ENCODE assay signal across 11 cellular contexts in the genomic region with DNA sequence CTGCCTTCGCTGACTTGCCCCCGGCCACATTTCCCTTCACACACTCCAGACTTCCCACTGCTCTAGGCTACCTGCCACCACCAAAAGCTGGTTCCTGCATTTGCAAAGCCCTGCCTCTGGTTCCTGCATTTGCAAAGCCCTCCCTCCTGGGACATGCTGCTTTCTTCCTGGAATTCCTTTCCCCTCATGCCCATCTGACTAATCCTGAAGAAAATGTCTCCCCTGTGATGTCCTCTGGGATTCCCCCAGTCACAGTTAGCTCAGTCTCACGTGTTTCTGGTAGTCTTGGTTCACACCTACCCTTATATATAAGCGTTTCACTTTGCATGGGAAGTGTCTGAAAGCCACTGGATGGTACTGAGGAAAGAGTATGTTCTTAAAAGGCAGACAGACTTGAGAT.
A peak's percentile ranks its signal among the peaks of the same experiment; 100 is the strongest.
DNase-seq lines count a peak whose midpoint lies in the region; ATAC-seq, FAIRE-seq and TF ChIP-seq lines count a peak whose summit lies in the region.
"Had no signal": no experiment of that assay in that cellular context is flagged by ENCODE, and none has a peak within 500 bp of the region (broad histone marks: within the 10 kb centered on the region; RNA-seq: fewer than 3 reads in every experiment).

No MANE protein-coding gene starts in this region.

- CTCF ChIA-PET in PC-9 (lab: Charles Lee) = interaction anchor here (0.6 kb wide), 2 partner anchors 18 to 397 kb away, joined by 3 to 10 read pairs; no protein-coding TSS in a partner anchor

- H3K4me3 ChIP-seq in keratinocyte (ENCODE audit: control insufficient read depth in 2 of 3, extremely low read depth in 1 of 3, insufficient read depth in 2 of 3, low read depth in 1 of 3, low read length in 3 of 3) (no peak overlapping the region), PC-9 (no peak overlapping the region), uterus (no peak overlapping the region)

- no peaks in the 10 kb centered on the region for H3K9me3 ChIP-seq in keratinocyte (ENCODE audit: control insufficient read depth, low read depth, low read length)
- H3K9me3 ChIP-seq in PC-9 (ENCODE audit: insufficient read depth, low read depth) = no peaks in the 10 kb centered on the region
- no peaks in the 10 kb centered on the region for H3K9me3 ChIP-seq in uterus

- H3K27ac ChIP-seq in caudate nucleus (ENCODE audit: low read depth, low read length) (peak overlapping the region; percentile 36), keratinocyte (ENCODE audit: control insufficient read depth, insufficient read depth, low read length) (no peak overlapping the region), PC-9 (no peak overlapping the region), uterus (no peak overlapping the region)

- no TSS peak for BruUV-seq in PC-9 (replicated peaks; lab: Mats Ljungman, UMichigan)

- POLR2A ChIA-PET in PC-9 (lab: Charles Lee; ENCODE audit: unreplicated experiment) = no interaction called here

- no peak for TF ChIP-seq POLR2A in uterus (IDR thresholded peaks at IDR 0.05)

- no peaks in the 10 kb centered on the region for H3K79me2 ChIP-seq in keratinocyte (ENCODE audit: control insufficient read depth, insufficient read depth, low read length)
- H3K79me2 ChIP-seq in PC-9 (ENCODE audit: low read depth) = no peaks in the 10 kb centered on the region

- no peaks in the 10 kb centered on the region for H4K20me1 ChIP-seq in keratinocyte (ENCODE audit: control insufficient read depth, extremely low read depth, insufficient read depth, low read length)
- no peaks in the 10 kb centered on the region for H4K20me1 ChIP-seq in PC-9 (ENCODE audit: insufficient read depth)

- peaks cover 8% of the 10 kb centered on the region for H3K4me1 ChIP-seq in keratinocyte (ENCODE audit: control insufficient read depth, extremely low read depth, insufficient read depth, low read length)
- H3K4me1 ChIP-seq in PC-9 (replicated peaks; ENCODE audit: insufficient read depth) = peaks cover 3% of the 10 kb centered on the region; the same call in 1 of the 2 replicates
- H3K4me1 ChIP-seq in uterus = no peaks in the 10 kb centered on the region

- peak; percentile 36 for ATAC-seq in HG02610 (IDR thresholded peaks at IDR 0.05; ENCODE audit: unreplicated experiment)
- ATAC-seq in GM19467 (IDR thresholded peaks at IDR 0.05; ENCODE audit: unreplicated experiment) = no peak

- H3F3A ChIP-seq in PC-9 (ENCODE audit: insufficient read depth, low read depth) = no peaks in the 10 kb centered on the region; the same call in 1 of the 2 replicates

- no peak for FAIRE-seq in keratinocyte (lab: Jason Lieb, UNC)
- FAIRE-seq: kidney had no signal

- H3K9ac ChIP-seq in keratinocyte (ENCODE audit: control insufficient read depth, extremely low read depth, insufficient read depth, low read length) = no peak overlapping the region

- peak overlapping the region; percentile 38 for H2AFZ ChIP-seq in keratinocyte (ENCODE audit: control insufficient read depth, low read length)
- H2AFZ ChIP-seq in PC-9 = no peak overlapping the region

- intact Hi-C loops in PC-9 (cut with micrococcal nuclease; ENCODE audit: unreplicated experiment) = loop anchor here (5.0 to 10.0 kb wide), 2 partner anchors 396 to 401 kb away; no protein-coding TSS in a partner anchor
- intact Hi-C loops in uterus (cut with DNase I; ENCODE audit: low total_unique reads) = no loop called here

- no peaks in the 10 kb centered on the region for H3K36me3 ChIP-seq in keratinocyte (ENCODE audit: control insufficient read depth in 2 of 2, extremely low read depth in 1 of 2, insufficient read depth in 2 of 2, low read length in 2 of 2)
- no peaks in the 10 kb centered on the region for H3K36me3 ChIP-seq in PC-9 (ENCODE audit: low read depth)
- H3K36me3 ChIP-seq in uterus = no peaks in the 10 kb centered on the region

- dilution Hi-C loops in keratinocyte (cut with MboI; ENCODE audit: extremely low pct_ligation_motif_present, low sequenced_read_pairs) = no loop called here

- DNase-seq in A172 (ENCODE audit: low spot score) (peak; percentile 76), caudate nucleus (lab: John Stamatoyannopoulos, UW) (no peak), keratinocyte (ENCODE audit: low read depth, low spot score) (no peak), PC-9 (no peak), NCI-H1694 (lab: John Stamatoyannopoulos, UW) (no peak), uterus (no peak)
- DNase-seq: central memory CD4-positive, alpha-beta T cell; kidney; SIG-M5 had no signal

- H3K9me2 ChIP-seq in PC-9 (ENCODE audit: insufficient read depth) = no peaks in the 10 kb centered on the region

- no peaks in the 10 kb centered on the region for H3K9me1 ChIP-seq in keratinocyte (ENCODE audit: control insufficient read depth, extremely low read depth, insufficient read depth, low read length)

- H3K27me3 ChIP-seq in keratinocyte (ENCODE audit: control insufficient read depth, extremely low read depth, insufficient read depth, low read length) (no peaks in the 10 kb centered on the region), PC-9 (ENCODE audit: insufficient read depth, low read depth) (no peaks in the 10 kb centered on the region), uterus (no peaks in the 10 kb centered on the region)

- TF ChIP-seq CTCF in keratinocyte (optimal IDR thresholded peaks at IDR 0.05 in 1 of 3, IDR thresholded peaks at IDR 0.05 in 1 of 3, conservative IDR thresholded peaks at IDR 0.05 in 1 of 3; ENCODE audit: extremely low read depth in 1 of 3, insufficient read depth in 2 of 3, low read length in 3 of 3) (no peak), PC-9 (conservative IDR thresholded peaks at IDR 0.05) (no peak), uterus (IDR thresholded peaks at IDR 0.05) (no peak)

- H3K4me2 ChIP-seq in keratinocyte (ENCODE audit: control insufficient read depth, extremely low read depth, insufficient read depth, low read depth, low read length) (no peak overlapping the region), PC-9 (no peak overlapping the region)
